22 cellular contexts compared by ENCODE assay signal in the genomic region with DNA sequence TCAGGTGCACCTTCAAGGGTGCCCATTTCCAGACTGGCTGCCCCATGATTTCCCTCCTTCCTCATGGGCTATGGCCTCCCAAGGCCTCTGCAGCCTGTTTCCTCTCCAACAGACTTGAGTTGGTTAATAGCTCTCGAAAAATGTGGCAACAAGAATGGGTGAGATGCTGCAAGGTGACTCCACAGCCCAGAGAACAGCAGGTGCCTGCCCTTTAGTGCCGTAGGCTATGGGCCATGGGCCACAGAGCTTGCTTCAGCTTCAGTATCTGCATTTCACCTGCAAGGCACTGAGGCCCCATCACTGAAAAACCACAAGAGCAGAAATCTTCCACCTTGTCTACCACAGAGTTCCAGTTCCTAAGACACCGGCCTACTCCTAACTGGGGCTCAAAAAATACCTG.
"Had no signal": no experiment of that assay in that cellular context is flagged by ENCODE, and none has a peak within 500 bp of the region (broad histone marks: within the 10 kb centered on the region; RNA-seq: fewer than 3 reads in every experiment).

No MANE protein-coding gene starts in this region.

- H3K4me2 ChIP-seq: hepatocyte had no signal

- ATAC-seq: left cardiac atrium; left ventricle myocardium superior; naive thymus-derived CD4-positive, alpha-beta T cell had no signal

- H2AFZ ChIP-seq: hepatocyte had no signal

- H3K4me3 Mint-ChIP-seq: naive thymus-derived CD4-positive, alpha-beta T cell; nephron progenitor cell had no signal

- H3K79me2 ChIP-seq: hepatocyte had no signal

- H3K4me3 ChIP-seq: dorsolateral prefrontal cortex, hepatocyte, lung, ovary, right atrium auricular region, stomach, thoracic aorta, transverse colon had no signal

- H3K9me3 ChIP-seq: ovary, right atrium auricular region, stomach, thoracic aorta, transverse colon had no signal

- H3K36me3 ChIP-seq: ovary, right atrium auricular region, stomach, thoracic aorta, transverse colon had no signal

- H3K27me3 ChIP-seq: dorsolateral prefrontal cortex, hepatocyte, ovary, right atrium auricular region, stomach, transverse colon had no signal

- DNase-seq: cortex of kidney; dorsolateral prefrontal cortex; effector CD8-positive, alpha-beta T cell; foreskin melanocyte; head of caudate nucleus; kidney; left cardiac atrium; left ventricle myocardium superior; mesendoderm; naive thymus-derived CD4-positive, alpha-beta T cell; nephron progenitor cell; ovary; small intestine; stimulated activated CD4-positive, alpha-beta T cell treated with anti-CD3 and anti-CD28 coated beads, Interleukin-12 subunit alpha, Interleukin-12 subunit beta, amount 100 ng/mL, for 4 hours; stimulated activated naive CD4-positive, alpha-beta T cell; stomach; substantia nigra; transverse colon had no signal

- H3K27ac ChIP-seq: dorsolateral prefrontal cortex, hepatocyte, ovary, right atrium auricular region, transverse colon had no signal

- H3K27ac Mint-ChIP-seq: naive thymus-derived CD4-positive, alpha-beta T cell; nephron progenitor cell had no signal
